8 cellular contexts compared by ENCODE assay signal in genomic region chr7:2527505-2528464, GRCh38. TPM values are rescaled to one million over a fixed set of nuclear protein-coding genes. Genes with fewer than 3 reads are reported as not detected.
DNase-seq lines count a peak whose midpoint lies in the region; FAIRE-seq and TF ChIP-seq lines count a peak whose summit lies in the region.

No MANE protein-coding gene starts in this region.

- FAIRE-seq in keratinocyte (lab: Jason Lieb, UNC) = peak; percentile 26
- peak; percentile 90 for FAIRE-seq in urothelium cell line (lab: Jason Lieb, UNC)

- H3K9me1 ChIP-seq in keratinocyte (ENCODE audit: control insufficient read depth, extremely low read depth, insufficient read depth, low read length) = no peaks in the 10 kb centered on the region

- no peaks in the 10 kb centered on the region for H3K79me2 ChIP-seq in keratinocyte (ENCODE audit: control insufficient read depth, insufficient read depth, low read length)

- dilution Hi-C loops in keratinocyte (cut with MboI; ENCODE audit: extremely low pct_ligation_motif_present, low sequenced_read_pairs) = no loop called here

- H4K20me1 ChIP-seq in keratinocyte (ENCODE audit: control insufficient read depth, extremely low read depth, insufficient read depth, low read length) = peaks cover 4% of the 10 kb centered on the region

- H3K27ac ChIP-seq in keratinocyte (ENCODE audit: control insufficient read depth, insufficient read depth, low read length) = no peak overlapping the region

- DNase-seq in EL (peak; percentile 80), NCI-H345 (lab: John Stamatoyannopoulos, UW) (peak; percentile 89), keratinocyte (ENCODE audit: low read depth, low spot score) (no peak), urothelium cell line (ENCODE audit: low spot score) (peak; percentile 89), H7 (no peak), GM19238 (ENCODE audit: insufficient read length, low spot score) (no peak), retina (no peak)
- DNase-seq in activated effector memory CD4-positive, alpha-beta T cell treated with Interleukin-2 at 50 U/mL for 16 hours = peak; percentile 44

- no peak for TF ChIP-seq CTCF in keratinocyte (optimal IDR thresholded peaks at IDR 0.05 in 1 of 3, IDR thresholded peaks at IDR 0.05 in 1 of 3, conservative IDR thresholded peaks at IDR 0.05 in 1 of 3; ENCODE audit: extremely low read depth in 1 of 3, insufficient read depth in 2 of 3, low read length in 3 of 3)

- H3K4me3 ChIP-seq in keratinocyte (ENCODE audit: control insufficient read depth in 2 of 3, extremely low read depth in 1 of 3, insufficient read depth in 2 of 3, low read depth in 1 of 3, low read length in 3 of 3) (no peak overlapping the region), H7 (ENCODE audit: insufficient read depth, low read depth, low read length) (no peak overlapping the region)

- H3K4me2 ChIP-seq in keratinocyte (ENCODE audit: control insufficient read depth, extremely low read depth, insufficient read depth, low read depth, low read length) = peak overlapping the region; percentile 25

- peaks cover 58% of the 10 kb centered on the region for H3K4me1 ChIP-seq in keratinocyte (ENCODE audit: control insufficient read depth, extremely low read depth, insufficient read depth, low read length)

- H2AFZ ChIP-seq in keratinocyte (ENCODE audit: control insufficient read depth, low read length) = no peak overlapping the region

- H3K36me3 ChIP-seq in keratinocyte (ENCODE audit: control insufficient read depth in 2 of 2, extremely low read depth in 1 of 2, insufficient read depth in 2 of 2, low read length in 2 of 2) = peaks cover 10 to 12% of the 10 kb centered on the region in 2 experiments
- no peaks in the 10 kb centered on the region; the same call in none of the 2 replicates for H3K36me3 ChIP-seq in H7 (replicated peaks; ENCODE audit: control insufficient read depth, insufficient read depth, low read length)

- no peaks in the 10 kb centered on the region for H3K9me3 ChIP-seq in keratinocyte (ENCODE audit: control insufficient read depth, low read depth, low read length)

- no peaks in the 10 kb centered on the region for H3K27me3 ChIP-seq in keratinocyte (ENCODE audit: control insufficient read depth, extremely low read depth, insufficient read depth, low read length)
- H3K27me3 ChIP-seq in H7 (ENCODE audit: control insufficient read depth, insufficient read depth, low read length) = no peaks in the 10 kb centered on the region

- H3K9ac ChIP-seq in keratinocyte (ENCODE audit: control insufficient read depth, extremely low read depth, insufficient read depth, low read length) = no peak overlapping the region

RNA-seq across cellular contexts. Expression of gene LFNG, which starts 8.2 kb away (rescaled TPM):
- 17.7 to 21.1 TPM (median 20.8 TPM) in 3 replicates for polyA plus RNA-seq in keratinocyte
- 2.1 TPM for polyA plus RNA-seq in keratinocyte (2011; ENCODE audit: low read depth)
- polyA plus RNA-seq in keratinocyte (2011; cell fraction: cytosol; rRNA removed) = 7.5 and 18.4 TPM in 2 replicates
- 24.0 and 32.4 TPM in 2 replicates for polyA plus RNA-seq in keratinocyte (2011; cell fraction: nucleus; rRNA removed)
- 9.3 and 26.0 TPM in 2 replicates for polyA plus RNA-seq in keratinocyte (2012; ENCODE audit: low replicate concordance)
- polyA minus RNA-seq in keratinocyte = 13.9 to 24.5 TPM (median 14.2 TPM) in 3 replicates
- polyA minus RNA-seq in keratinocyte (2011; cell fraction: cytosol; rRNA and poly(A)+ RNA removed) = 40.9 TPM
- 27.8 and 29.3 TPM in 2 replicates for polyA minus RNA-seq in keratinocyte (2011; cell fraction: nucleus; rRNA and poly(A)+ RNA removed)
- 12.8 and 20.0 TPM in 2 replicates for total RNA-seq in H7 (2014; rRNA removed; shearing (Covaris generic))

RNA-seq across cellular contexts. Expression of gene BRAT1, which starts 27.5 kb away (rescaled TPM):
- polyA plus RNA-seq in keratinocyte = 6.4 to 12.6 TPM (median 10.0 TPM) in 3 replicates
- 2.5 TPM for polyA plus RNA-seq in keratinocyte (2011; ENCODE audit: low read depth)
- 4.4 and 12.9 TPM in 2 replicates for polyA plus RNA-seq in keratinocyte (2011; cell fraction: cytosol; rRNA removed)
- polyA plus RNA-seq in keratinocyte (2011; cell fraction: nucleus; rRNA removed) = 22.6 and 32.9 TPM in 2 replicates
- polyA plus RNA-seq in keratinocyte (2012; ENCODE audit: low replicate concordance) = 9.7 and 18.5 TPM in 2 replicates
- polyA minus RNA-seq in keratinocyte = 5.1 to 12.8 TPM (median 8.4 TPM) in 3 replicates
- polyA minus RNA-seq in keratinocyte (2011; cell fraction: cytosol; rRNA and poly(A)+ RNA removed) = 29.2 TPM
- 18.2 and 19.3 TPM in 2 replicates for polyA minus RNA-seq in keratinocyte (2011; cell fraction: nucleus; rRNA and poly(A)+ RNA removed)
- 83.5 and 86.4 TPM in 2 replicates for total RNA-seq in H7 (2014; rRNA removed; shearing (Covaris generic))

RNA-seq across cellular contexts. Expression of gene IQCE, which starts 31.0 kb away (rescaled TPM):
- 4.7 to 9.1 TPM (median 5.2 TPM) in 3 replicates for polyA plus RNA-seq in keratinocyte
- polyA plus RNA-seq in keratinocyte (2011; ENCODE audit: low read depth) = 6.6 TPM
- 6.5 and 10.3 TPM in 2 replicates for polyA plus RNA-seq in keratinocyte (2011; cell fraction: cytosol; rRNA removed)
- polyA plus RNA-seq in keratinocyte (2011; cell fraction: nucleus; rRNA removed) = 15.0 and 18.3 TPM in 2 replicates
- polyA plus RNA-seq in keratinocyte (2012; ENCODE audit: low replicate concordance) = 2.2 and 10.8 TPM in 2 replicates
- polyA minus RNA-seq in keratinocyte = 8.2 to 16.2 TPM (median 8.6 TPM) in 3 replicates
- polyA minus RNA-seq in keratinocyte (2011; cell fraction: cytosol; rRNA and poly(A)+ RNA removed) = 6.9 TPM
- polyA minus RNA-seq in keratinocyte (2011; cell fraction: nucleus; rRNA and poly(A)+ RNA removed) = 6.0 and 9.8 TPM in 2 replicates
- total RNA-seq in H7 (2014; rRNA removed; shearing (Covaris generic)) = 2.1 and 4.0 TPM in 2 replicates

RNA-seq across cellular contexts. Expression of gene GRIFIN, which starts 51.6 kb away (rescaled TPM):
- polyA plus RNA-seq in keratinocyte = not detected in 3 replicates
- polyA plus RNA-seq in keratinocyte (2011; ENCODE audit: low read depth) = not detected
- not detected in 2 replicates for polyA plus RNA-seq in keratinocyte (2011; cell fraction: cytosol; rRNA removed)
- polyA plus RNA-seq in keratinocyte (2011; cell fraction: nucleus; rRNA removed) = not detected in 2 replicates
- not detected in 2 replicates for polyA plus RNA-seq in keratinocyte (2012; ENCODE audit: low replicate concordance)
- polyA minus RNA-seq in keratinocyte = not detected in 3 replicates
- not detected for polyA minus RNA-seq in keratinocyte (2011; cell fraction: cytosol; rRNA and poly(A)+ RNA removed)
- not detected in 2 replicates for polyA minus RNA-seq in keratinocyte (2011; cell fraction: nucleus; rRNA and poly(A)+ RNA removed)
- total RNA-seq in H7 (2014; rRNA removed; shearing (Covaris generic)) = not detected in 2 replicates

Comparison
In these comparisons a context has a peak if more than half of its experiments do, and no peak if none do; other contexts are left out.
1. DNase-seq: peak in EL (single experiment), NCI-H345 (single experiment), activated effector memory CD4-positive, alpha-beta T cell treated with Interleukin-2 at 50 U/mL for 16 hours (single experiment) and urothelium cell line (single experiment); none in keratinocyte (single experiment), H7 (single experiment), GM19238 (single experiment) and retina (single experiment).